ENCODE assay signal across 34 cellular contexts in the genomic region with DNA sequence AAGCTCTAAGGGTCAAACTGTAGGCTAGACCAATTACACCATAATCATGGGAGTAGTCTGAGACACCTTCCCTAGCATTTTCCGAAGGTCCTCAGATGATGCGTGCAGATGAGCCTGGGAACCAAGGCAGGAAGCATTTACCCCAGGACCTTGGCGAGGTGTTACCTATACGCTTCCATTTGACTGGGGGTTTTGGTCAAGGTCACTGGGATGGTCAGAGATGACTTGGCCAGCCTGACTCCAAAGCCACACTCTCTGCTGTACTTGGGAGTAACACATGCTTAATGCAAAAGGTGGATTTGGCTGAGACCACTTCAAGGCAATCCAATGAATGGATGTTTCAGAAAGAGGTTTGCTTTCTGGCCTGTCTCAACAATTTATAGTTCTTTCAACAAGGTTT.
"Had no signal": no experiment of that assay in that cellular context is flagged by ENCODE, and none has a peak within 500 bp of the region (broad histone marks: within the 10 kb centered on the region; RNA-seq: fewer than 3 reads in every experiment).

No MANE protein-coding gene starts in this region.

- H3K36me3 ChIP-seq: MG63 had no signal

- H3K9ac ChIP-seq: KMS-11 had no signal

- H3K4me3 ChIP-seq: MG63 had no signal

- H3K4me2 ChIP-seq: KMS-11 had no signal

- H3K9me3 ChIP-seq: MG63 had no signal

- H3K27me3 ChIP-seq: MG63 had no signal

- DNase-seq: Karpas-422, Kasumi-1, KG1, MG63, MM.1S, MV-4-11, NCI-H1048, NCI-H1092, NCI-H1092 treated with DMSO at 0.1 percent for 48 hours, NCI-H1105, NCI-H1105 treated with DMSO at 0.1 percent for 48 hours, NCI-H1417, NCI-H1417 treated with DMSO at 0.1 percent for 48 hours, NCI-H1436, NCI-H1436 treated with DMSO at 0.1 percent for 48 hours, NCI-H146, NCI-H1694, NCI-H1694 treated with DMSO at 0.1 percent for 48 hours, NCI-H187, NCI-H187 treated with DMSO at 0.1 percent for 48 hours, NCI-H1930, NCI-H2029, NCI-H2029 treated with DMSO at 0.1 percent for 48 hours, NCI-H2081, NCI-H2081 treated with DMSO at 0.1 percent for 48 hours, NCI-H2107, NCI-H2171, NCI-H2171 treated with DMSO at 0.1 percent for 48 hours, NCI-H2227 treated with DMSO at 0.1 percent for 48 hours, NCI-H226, NCI-H345, NCI-H446, NCI-H446 treated with DMSO at 0.1 percent for 48 hours had no signal

- H3K27ac ChIP-seq: KMS-11 had no signal
